16 cellular contexts compared by ENCODE assay signal in the genomic region with DNA sequence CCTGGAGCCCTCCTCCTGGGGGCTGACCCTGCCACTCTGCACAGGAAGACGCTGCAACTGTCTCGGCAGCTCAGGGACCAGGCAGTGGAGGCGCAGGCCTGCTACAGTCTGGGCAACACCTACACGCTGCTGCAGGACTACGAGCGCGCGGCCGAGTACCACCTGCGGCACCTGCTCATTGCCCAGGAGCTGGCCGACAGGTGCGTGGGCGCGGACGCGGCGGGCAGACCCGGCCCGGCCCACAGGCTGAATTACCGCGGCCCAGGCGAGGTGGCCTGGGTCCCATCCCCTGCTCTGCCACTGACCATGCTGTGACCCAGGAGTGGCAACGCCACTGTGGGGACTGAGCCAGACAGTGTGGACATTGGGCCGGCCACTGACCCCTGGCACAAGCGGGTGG. TPM values are rescaled to one million over a fixed set of nuclear protein-coding genes. Genes with fewer than 3 reads are reported as not detected.
DNase-seq lines count a peak whose midpoint lies in the region; ATAC-seq lines count a peak whose summit lies in the region.
"Had no signal": no experiment of that assay in that cellular context is flagged by ENCODE, and none has a peak within 500 bp of the region (broad histone marks: within the 10 kb centered on the region; RNA-seq: fewer than 3 reads in every experiment).

No MANE protein-coding gene starts in this region.

- peak overlapping the region; percentile 30; the same call in 1 of the 2 replicates for H3K27ac ChIP-seq in BLaER1
- peak overlapping the region; percentile 21 for H3K27ac ChIP-seq in caudate nucleus (ENCODE audit: low read depth, low read length)
- no peak overlapping the region for H3K27ac ChIP-seq in CD8-positive, alpha-beta memory T cell (ENCODE audit: low read depth, low read length)

- no peak overlapping the region for H3K4me3 Mint-ChIP-seq in CD8-positive, alpha-beta memory T cell
- H3K4me3 Mint-ChIP-seq in immature natural killer cell, result no peak overlapping the region
- H3K4me3 Mint-ChIP-seq: CD4-positive, CD25-positive, alpha-beta regulatory T cell; IgD-negative memory B cell had no signal

- H3K9me3 ChIP-seq in BLaER1 (no peaks in the 10 kb centered on the region), NT2/D1 (ENCODE audit: insufficient read depth, low read length) (no peaks in the 10 kb centered on the region)
- H3K9me3 ChIP-seq in CD8-positive, alpha-beta memory T cell (ENCODE audit: low read length), result no peaks in the 10 kb centered on the region

- H3K9ac ChIP-seq in BLaER1, result peak overlapping the region; percentile 48
- H3K9ac ChIP-seq in NT2/D1 (ENCODE audit: insufficient read length, low read depth), result peak overlapping the region; percentile 56

- H3K4me1 ChIP-seq in BLaER1 (peaks cover 75% of the 10 kb centered on the region), NT2/D1 (ENCODE audit: insufficient read depth, insufficient read length) (peaks cover 31% of the 10 kb centered on the region)
- no peaks in the 10 kb centered on the region for H3K4me1 ChIP-seq in CD8-positive, alpha-beta memory T cell (ENCODE audit: insufficient read depth, low read length)

- no peaks in the 10 kb centered on the region for H3K36me3 Mint-ChIP-seq in CD8-positive, alpha-beta memory T cell
- H3K36me3 Mint-ChIP-seq in immature natural killer cell, result no peaks in the 10 kb centered on the region
- H3K36me3 Mint-ChIP-seq: CD4-positive, CD25-positive, alpha-beta regulatory T cell; IgD-negative memory B cell had no signal

- no peak for ATAC-seq in GM21825 (IDR thresholded peaks at IDR 0.05; ENCODE audit: unreplicated experiment)

- H3K27me3 ChIP-seq in BLaER1 (no peaks in the 10 kb centered on the region), NT2/D1 (ENCODE audit: insufficient read depth, insufficient read length) (no peaks in the 10 kb centered on the region)
- H3K27me3 ChIP-seq in CD8-positive, alpha-beta memory T cell (ENCODE audit: insufficient read depth, low read length, poor library complexity, severe bottlenecking), result no peaks in the 10 kb centered on the region

- peaks cover 0 to 3% (median 0%) of the 10 kb centered on the region in 3 donors for H3K4me1 Mint-ChIP-seq in CD8-positive, alpha-beta memory T cell
- H3K4me1 Mint-ChIP-seq in immature natural killer cell, result peaks cover 0 to 4% of the 10 kb centered on the region in 2 donors

- H4K20me1 ChIP-seq in BLaER1, result peaks cover 100% of the 10 kb centered on the region

- CTCF ChIA-PET in CD8-positive, alpha-beta memory T cell (lab: Charles Lee), result interaction anchor here (1.5 kb wide), 1 partner anchor 23 kb away, joined by 3 read pairs; no protein-coding TSS in a partner anchor

- H3K27me3 Mint-ChIP-seq in CD8-positive, alpha-beta memory T cell, result no peaks in the 10 kb centered on the region
- H3K27me3 Mint-ChIP-seq in immature natural killer cell (ENCODE audit: low read depth in 3 of 3), result peaks cover 0 to 1% (median 0%) of the 10 kb centered on the region in 3 donors
- H3K27me3 Mint-ChIP-seq: CD4-positive, CD25-positive, alpha-beta regulatory T cell; IgD-negative memory B cell had no signal

- POLR2A ChIA-PET in CD8-positive, alpha-beta memory T cell (lab: Charles Lee), result no interaction called here

- H3K4me2 ChIP-seq in BLaER1, result peak overlapping the region; percentile 85

- no peaks in the 10 kb centered on the region for H3K9me3 Mint-ChIP-seq in CD8-positive, alpha-beta memory T cell
- no peaks in the 10 kb centered on the region for H3K9me3 Mint-ChIP-seq in immature natural killer cell
- H3K9me3 Mint-ChIP-seq: CD4-positive, CD25-positive, alpha-beta regulatory T cell; H9 had no signal

- peaks cover 91% of the 10 kb centered on the region for H3K36me3 ChIP-seq in BLaER1
- H3K36me3 ChIP-seq in NT2/D1 (ENCODE audit: insufficient read depth, insufficient read length, low read length), result peaks cover 74% of the 10 kb centered on the region
- no peaks in the 10 kb centered on the region for H3K36me3 ChIP-seq in CD8-positive, alpha-beta memory T cell (ENCODE audit: insufficient read depth, low read length)

- H3K4me3 ChIP-seq in BLaER1 (no peak overlapping the region), NT2/D1 (ENCODE audit: insufficient read length, low read depth) (no peak overlapping the region)
- H3K4me3 ChIP-seq in CD8-positive, alpha-beta memory T cell (ENCODE audit: low read length), result no peak overlapping the region

- DNase-seq in COLO668 (lab: John Stamatoyannopoulos, UW; ENCODE audit: unreplicated experiment) (peak; percentile 79), NT2/D1 (ENCODE audit: low read depth, low spot score) (no peak), caudate nucleus (lab: John Stamatoyannopoulos, UW) (no peak), immature natural killer cell (no peak), NCI-H1417 (lab: John Stamatoyannopoulos, UW) (no peak)
- DNase-seq in CD8-positive, alpha-beta memory T cell, result no peak
- DNase-seq: DMS79 treated with DMSO at 0.1 percent for 48 hours, GOT3, KG1 had no signal

- H3K27ac Mint-ChIP-seq in CD8-positive, alpha-beta memory T cell, result no peak overlapping the region
- no peak overlapping the region for H3K27ac Mint-ChIP-seq in immature natural killer cell

RNA-seq across cellular contexts. Expression of gene GPSM1, which starts 11.2 kb away (rescaled TPM):
- 1 to 10 TPM; 6.8 to 7.5 TPM for total RNA-seq in CD8-positive, alpha-beta memory T cell
- polyA plus RNA-seq in CD8-positive, alpha-beta memory T cell, result 1.7 TPM
- 1 to 10 TPM in 1 of 3 donors, under 1 TPM in 1, not detected in 1; 0.43 to 1.3 TPM for polyA plus RNA-seq in immature natural killer cell
- polyA plus RNA-seq: IgD-negative memory B cell had no signal

RNA-seq across cellular contexts. Expression of gene DNLZ, which starts 25.0 kb away (rescaled TPM):
- 10 to 100 TPM; 40.6 to 43.0 TPM for total RNA-seq in CD8-positive, alpha-beta memory T cell
- 65.6 TPM for polyA plus RNA-seq in CD8-positive, alpha-beta memory T cell
- 10 to 100 TPM; 58.4 to 77.4 (median 61.8) TPM for polyA plus RNA-seq in immature natural killer cell

RNA-seq across cellular contexts. Expression of gene CCDC187, which starts 34.6 kb away (rescaled TPM):
- total RNA-seq in CD8-positive, alpha-beta memory T cell, result not detected
- polyA plus RNA-seq in CD8-positive, alpha-beta memory T cell, result not detected
- polyA plus RNA-seq in immature natural killer cell, result not detected
- total RNA-seq: A673; CD4-positive, CD25-positive, alpha-beta regulatory T cell had no signal
- polyA plus RNA-seq: BJ; CD4-positive, CD25-positive, alpha-beta regulatory T cell had no signal

RNA-seq across cellular contexts. Expression of gene CARD9, which starts 35.0 kb away (rescaled TPM):
- 1 to 10 TPM; 1.4 to 1.5 TPM for total RNA-seq in CD8-positive, alpha-beta memory T cell
- not detected for polyA plus RNA-seq in CD8-positive, alpha-beta memory T cell
- under 1 TPM in 2 of 3 donors, not detected in 1; 0.28 to 0.56 TPM for polyA plus RNA-seq in immature natural killer cell
